ENCODE assay signal across 12 cellular contexts in genomic region chr5:42591026-42591425, GRCh38.
DNase-seq lines count a peak whose midpoint lies in the region; ATAC-seq and TF ChIP-seq lines count a peak whose summit lies in the region.
"Had no signal": no experiment of that assay in that cellular context is flagged by ENCODE, and none has a peak within 500 bp of the region (broad histone marks: within the 10 kb centered on the region; RNA-seq: fewer than 3 reads in every experiment).

No MANE protein-coding gene starts in this region.

- no peak overlapping the region for H3K9ac ChIP-seq in KMS-11
- no peak overlapping the region for H3K9ac ChIP-seq in fibroblast of lung (ENCODE audit: insufficient read depth, low read length)
- peak overlapping the region in 2 of 3 donors; percentile 20 to 68 for H3K9ac ChIP-seq in skeletal muscle tissue (ENCODE audit: low read depth in 1 of 3, low read length in 3 of 3)

- H3K36me3 ChIP-seq in KMS-11 (ENCODE audit: insufficient read depth) (no peaks in the 10 kb centered on the region), fibroblast of lung (ENCODE audit: control insufficient read depth, insufficient read depth, low read length) (no peaks in the 10 kb centered on the region), lung (ENCODE audit: control insufficient read depth in 2 of 2, insufficient read depth in 2 of 2, low read length in 2 of 2) (no peaks in the 10 kb centered on the region), skeletal muscle tissue (ENCODE audit: control insufficient read depth in 3 of 3, insufficient read depth in 3 of 3, low read length in 3 of 3) (no peaks in the 10 kb centered on the region)

- H3K27ac ChIP-seq in KMS-11 (peak overlapping the region; percentile 14; the same call in 1 of the 2 replicates), fibroblast of lung (ENCODE audit: insufficient read depth, low read length) (no peak overlapping the region), lung (ENCODE audit: low read depth in 1 of 2, low read length in 1 of 2) (peak overlapping the region in 1 of 2 donors; percentile 90), skeletal muscle tissue (ENCODE audit: low read depth, low read length) (peak overlapping the region; percentile 73)

- H3K27me3 ChIP-seq in KMS-11 (ENCODE audit: insufficient read depth, low read depth) (no peaks in the 10 kb centered on the region), fibroblast of lung (ENCODE audit: control insufficient read depth, insufficient read depth, low read length) (no peaks in the 10 kb centered on the region), lung (ENCODE audit: control insufficient read depth, insufficient read depth) (no peaks in the 10 kb centered on the region), skeletal muscle tissue (ENCODE audit: control insufficient read depth in 3 of 3, insufficient read depth in 3 of 3, low read length in 3 of 3) (no peaks in the 10 kb centered on the region)

- ATAC-seq in lung (ENCODE audit: insufficient read depth, low FRiP score) (peak; percentile 41), HG02870 (IDR thresholded peaks at IDR 0.05; ENCODE audit: unreplicated experiment) (no peak), GM21381 (IDR thresholded peaks at IDR 0.05; ENCODE audit: unreplicated experiment) (no peak), HG02981 (IDR thresholded peaks at IDR 0.05; ENCODE audit: unreplicated experiment) (no peak)

- no peaks in the 10 kb centered on the region for H4K20me1 ChIP-seq in KMS-11 (ENCODE audit: insufficient read depth)
- H4K20me1 ChIP-seq in fibroblast of lung (ENCODE audit: control insufficient read depth, extremely low read depth, insufficient read depth, low read length): no peaks in the 10 kb centered on the region

- TF ChIP-seq CTCF in KMS-11 (conservative IDR thresholded peaks at IDR 0.05; ENCODE audit: low read depth, low read length) (no peak), fibroblast of lung (conservative IDR thresholded peaks at IDR 0.05 in 1 of 2, IDR thresholded peaks at IDR 0.05 in 1 of 2; ENCODE audit: low read depth in 1 of 2, low read length in 2 of 2) (no peak), lung (IDR thresholded peaks at IDR 0.05; ENCODE audit: control extremely low read depth, extremely low read depth) (no peak)

- DNase-seq in fibroblast of lung (ENCODE audit: low read depth in 2 of 2) (peak; percentile 11 to 46), lung (ENCODE audit: low spot score) (no peak)
- DNase-seq in activated CD4-positive, CD25-positive, alpha-beta regulatory T cell treated with anti-CD3 and anti-CD28 coated beads, Interleukin-2, amount 50 U/mL, for 72 hours: no peak
- DNase-seq: activated CD4-positive, alpha-beta T cell treated with anti-CD3 and anti-CD28 coated beads, Interleukin-2, amount 50 U/mL, for 48 hours; activated naive CD4-positive, alpha-beta T cell treated with Interleukin-2 at 50 U/mL for 16 hours; CD4-positive, CD25-positive, alpha-beta regulatory T cell; NCI-H187 had no signal

- H3K4me2 ChIP-seq in KMS-11: peak overlapping the region; percentile 27
- no peak overlapping the region for H3K4me2 ChIP-seq in fibroblast of lung (ENCODE audit: extremely low read depth, insufficient read depth, low read length)

- H3K9me3 ChIP-seq in fibroblast of lung (ENCODE audit: control insufficient read depth, insufficient read depth, low read depth, low read length) (no peaks in the 10 kb centered on the region), lung (ENCODE audit: control insufficient read depth in 2 of 2, insufficient read depth in 1 of 2, low read length in 1 of 2) (no peaks in the 10 kb centered on the region), skeletal muscle tissue (ENCODE audit: control insufficient read depth in 3 of 3, low read length in 3 of 3) (no peaks in the 10 kb centered on the region)

- no peak overlapping the region; the same call in 1 of the 2 replicates for H2AFZ ChIP-seq in KMS-11 (ENCODE audit: low read depth)
- no peak overlapping the region for H2AFZ ChIP-seq in fibroblast of lung (ENCODE audit: low read length)

- H3K4me1 ChIP-seq in KMS-11 (ENCODE audit: low read depth, poor library complexity, severe bottlenecking) (peaks cover 26% of the 10 kb centered on the region), fibroblast of lung (ENCODE audit: control insufficient read depth, extremely low read depth, insufficient read depth, low read length) (no peaks in the 10 kb centered on the region), lung (ENCODE audit: control insufficient read depth in 2 of 2, insufficient read depth in 2 of 2, low read length in 2 of 2) (peaks cover 3 to 13% of the 10 kb centered on the region in 2 donors), skeletal muscle tissue (ENCODE audit: control insufficient read depth in 3 of 3, insufficient read depth in 3 of 3, low read length in 3 of 3) (peaks cover 29 to 48% (median 41%) of the 10 kb centered on the region in 3 donors)

- H3K4me3 ChIP-seq in KMS-11 (IDR thresholded peaks at IDR 0.05; ENCODE audit: insufficient read depth, low read depth, low read length): no peak overlapping the region
- H3K4me3 ChIP-seq in fibroblast of lung (replicated peaks in 1 of 4; ENCODE audit: control extremely low read depth in 1 of 4, insufficient read depth in 1 of 4, low read depth in 3 of 4, low read length in 4 of 4): no peak overlapping the region
- no peak overlapping the region for H3K4me3 ChIP-seq in lung
- H3K4me3 ChIP-seq in skeletal muscle tissue (ENCODE audit: low read length in 3 of 3): peak overlapping the region in 1 of 3 donors; percentile 12

- whole genome bisulfite sequencing in lung, 2 donors: 4 to 5% methylated on average over 7 of the region's 7 CpGs

- H3K79me2 ChIP-seq in KMS-11 (ENCODE audit: insufficient read depth, low read depth) (no peaks in the 10 kb centered on the region), fibroblast of lung (ENCODE audit: control insufficient read depth, insufficient read depth, low read length) (no peaks in the 10 kb centered on the region)

Comparison
In these comparisons a context has a peak if more than half of its experiments do, and no peak if none do; other contexts are left out.
1. H3K9ac ChIP-seq: peak in skeletal muscle tissue (2 of 3); none in KMS-11 (single experiment) and fibroblast of lung (single experiment).
2. DNase-seq: peak in fibroblast of lung (2 of 2); none in lung (single experiment) and activated CD4-positive, CD25-positive, alpha-beta regulatory T cell treated with anti-CD3 and anti-CD28 coated beads, Interleukin-2, amount 50 U/mL, for 72 hours (single experiment).